9 cellular contexts compared by ENCODE assay signal in the genomic region with DNA sequence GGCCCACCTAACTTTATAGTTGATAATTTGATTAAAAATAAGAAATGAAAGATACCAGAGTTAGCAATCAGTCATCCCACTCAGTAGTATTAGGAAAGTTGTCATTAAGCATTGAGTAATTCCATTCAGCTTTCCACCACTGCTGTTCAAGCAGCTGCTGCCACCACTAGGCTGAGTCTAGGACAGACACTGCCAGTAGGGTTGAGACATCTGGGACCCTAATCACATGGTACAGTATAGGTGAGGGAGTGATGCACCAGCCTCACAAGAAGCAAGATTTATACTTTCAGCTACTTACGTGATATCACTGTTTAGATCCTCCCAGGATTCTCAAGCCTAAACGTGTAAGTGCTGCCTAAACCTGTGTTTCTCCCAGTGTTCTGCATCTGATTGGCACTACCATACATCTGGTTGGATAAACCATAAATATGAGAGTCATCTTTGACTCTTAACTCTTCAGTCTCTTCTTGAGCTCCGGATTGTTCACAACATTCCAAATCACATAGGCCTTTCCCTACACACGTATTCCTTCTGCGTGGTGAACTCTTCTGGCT. TPM values are rescaled to one million over a fixed set of nuclear protein-coding genes. Genes with fewer than 3 reads are reported as not detected.
DNase-seq lines count a peak whose midpoint lies in the region; ATAC-seq and TF ChIP-seq lines count a peak whose summit lies in the region.
"Had no signal": no experiment of that assay in that cellular context is flagged by ENCODE, and none has a peak within 500 bp of the region (broad histone marks: within the 10 kb centered on the region; RNA-seq: fewer than 3 reads in every experiment).

No MANE protein-coding gene starts in this region.

- intact Hi-C loops in PC-9 (cut with micrococcal nuclease; ENCODE audit: unreplicated experiment) = loop anchor here (5.0 to 10.0 kb wide), 2 partner anchors 42 to 210 kb away; a partner anchor contains a TSS

- H3K4me1 ChIP-seq in GM23248 (ENCODE audit: insufficient read depth) (peaks cover 33% of the 10 kb centered on the region), PC-9 (replicated peaks; ENCODE audit: insufficient read depth) (peaks cover 18% of the 10 kb centered on the region), skeletal muscle satellite cell (ENCODE audit: control insufficient read depth, insufficient read depth, low read length) (peaks cover 23% of the 10 kb centered on the region)

- H3K27me3 ChIP-seq in GM23248 (replicated peaks; ENCODE audit: insufficient read depth) (no peaks in the 10 kb centered on the region), PC-9 (ENCODE audit: insufficient read depth, low read depth) (no peaks in the 10 kb centered on the region), skeletal muscle satellite cell (ENCODE audit: control insufficient read depth, insufficient read depth, low read length) (no peaks in the 10 kb centered on the region)

- WGBS in GM23248 (ENCODE audit: low coverage in 1 of 2, low lambda C conversion rate in 2 of 2, missing lambda C conversion rate in 2 of 2), 2 experiments = 76 to 83% methylated on average over 5 of the region's 5 CpGs

- no TSS peak for BruUV-seq in PC-9 (replicated peaks; lab: Mats Ljungman, UMichigan)

- CTCF ChIA-PET in PC-9 (lab: Charles Lee) = no interaction called here

- peak overlapping the region; percentile 60; the same call in 1 of the 2 replicates for H3K27ac ChIP-seq in GM23248
- no peak overlapping the region for H3K27ac ChIP-seq in PC-9

- H3K9me2 ChIP-seq in GM23248 (ENCODE audit: insufficient read depth) (no peaks in the 10 kb centered on the region), PC-9 (ENCODE audit: insufficient read depth) (no peaks in the 10 kb centered on the region; the same call in 1 of the 2 replicates)

- H3K9ac ChIP-seq in GM23248 (no peak overlapping the region), skeletal muscle satellite cell (ENCODE audit: low read depth, low read length) (no peak overlapping the region)

- H3K79me2 ChIP-seq in GM23248 (ENCODE audit: insufficient read depth) (peaks cover 79% of the 10 kb centered on the region), PC-9 (ENCODE audit: low read depth) (peaks cover 58% of the 10 kb centered on the region)

- no peaks in the 10 kb centered on the region for H3K9me3 ChIP-seq in GM23248 (ENCODE audit: low read depth)
- H3K9me3 ChIP-seq in PC-9 (ENCODE audit: insufficient read depth, low read depth) = no peaks in the 10 kb centered on the region
- no peaks in the 10 kb centered on the region for H3K9me3 ChIP-seq in skeletal muscle satellite cell (replicated peaks; ENCODE audit: low read length)

- peaks cover 6% of the 10 kb centered on the region for H3K36me3 ChIP-seq in GM23248 (ENCODE audit: low read depth)
- peaks cover 8% of the 10 kb centered on the region for H3K36me3 ChIP-seq in PC-9 (ENCODE audit: low read depth)
- H3K36me3 ChIP-seq in skeletal muscle satellite cell (ENCODE audit: insufficient read depth, low read length) = peaks cover 5% of the 10 kb centered on the region

- peak overlapping the region; percentile 97 for H3K4me2 ChIP-seq in GM23248 (ENCODE audit: unreplicated experiment)
- 0 out of 2 replicates have a peak overlapping the region, but pooled peaks have one; percentile 99 for H3K4me2 ChIP-seq in PC-9
- peak overlapping the region; percentile 77 for H3K4me2 ChIP-seq in skeletal muscle satellite cell (ENCODE audit: low read length)

- H3F3A ChIP-seq in GM23248 (ENCODE audit: insufficient read depth) (peaks cover 32% of the 10 kb centered on the region), PC-9 (ENCODE audit: insufficient read depth, low read depth) (no peaks in the 10 kb centered on the region)

- no peak for TF ChIP-seq CTCF in PC-9 (conservative IDR thresholded peaks at IDR 0.05)

- in situ Hi-C loops in GM23248 (cut with MboI) = no loop called here

- DNase-seq in CMK (ENCODE audit: low read depth) = peak; percentile 5
- peak; percentile 51 for DNase-seq in GM23248
- DNase-seq in PC-9 = no peak
- peak; percentile 54 for DNase-seq in dermis blood vessel endothelial cell
- DNase-seq in NCI-H187 (lab: John Stamatoyannopoulos, UW) = no peak
- no peak for DNase-seq in NCI-H1105 treated with DMSO at 0.1 percent for 48 hours (lab: John Stamatoyannopoulos, UW)

- POLR2A ChIA-PET in PC-9 (lab: Charles Lee; ENCODE audit: unreplicated experiment) = no interaction called here

- ATAC-seq in HG02884 (IDR thresholded peaks at IDR 0.05; ENCODE audit: unreplicated experiment) = no peak
- ATAC-seq: Panc1 had no signal

- H4K20me1 ChIP-seq in GM23248 (ENCODE audit: insufficient read depth) (peaks cover 13% of the 10 kb centered on the region; the same call in 1 of the 2 replicates), PC-9 (ENCODE audit: insufficient read depth) (peaks cover 34% of the 10 kb centered on the region)

- H3K4me3 ChIP-seq in GM23248 (no peak overlapping the region), PC-9 (no peak overlapping the region; the same call in 1 of the 2 replicates), skeletal muscle satellite cell (ENCODE audit: low read length) (peak overlapping the region; percentile 21)

- H2AFZ ChIP-seq in GM23248 = no peak overlapping the region
- no peak overlapping the region for H2AFZ ChIP-seq in PC-9

RNA-seq across cellular contexts. Expression of a gene that starts 3.2 kb away (rescaled TPM):
- 60.4 and 69.7 TPM in 2 replicates for total RNA-seq in GM23248 (2014; rRNA removed; shearing (Covaris generic))
- 179 and 193 TPM in 2 replicates for polyA plus RNA-seq in GM23248 (2016; fragmentation: Nextera tagmentation; extraction: Ambion mirVana)
- total RNA-seq in PC-9 (2021) (75.6 and 95.0 TPM in 2 replicates), dermis blood vessel endothelial cell (69.1 and 89.3 TPM in 2 replicates)
- total RNA-seq in skeletal muscle satellite cell (2012; rRNA removed) = 40.8 and 41.3 TPM in 2 replicates

Comparison
In these comparisons a context has a peak if more than half of its experiments do, and no peak if none do; other contexts are left out.
1. DNase-seq: peak in CMK (single experiment), GM23248 (single experiment) and dermis blood vessel endothelial cell (single experiment); none in PC-9 (0 of 2), NCI-H187 (0 of 2) and NCI-H1105 treated with DMSO at 0.1 percent for 48 hours (single experiment).
2. Peak in every context shown above with its lines, with median percentiles within 50 percentile points of each other: H3K4me2 ChIP-seq.